In the genomic region with DNA sequence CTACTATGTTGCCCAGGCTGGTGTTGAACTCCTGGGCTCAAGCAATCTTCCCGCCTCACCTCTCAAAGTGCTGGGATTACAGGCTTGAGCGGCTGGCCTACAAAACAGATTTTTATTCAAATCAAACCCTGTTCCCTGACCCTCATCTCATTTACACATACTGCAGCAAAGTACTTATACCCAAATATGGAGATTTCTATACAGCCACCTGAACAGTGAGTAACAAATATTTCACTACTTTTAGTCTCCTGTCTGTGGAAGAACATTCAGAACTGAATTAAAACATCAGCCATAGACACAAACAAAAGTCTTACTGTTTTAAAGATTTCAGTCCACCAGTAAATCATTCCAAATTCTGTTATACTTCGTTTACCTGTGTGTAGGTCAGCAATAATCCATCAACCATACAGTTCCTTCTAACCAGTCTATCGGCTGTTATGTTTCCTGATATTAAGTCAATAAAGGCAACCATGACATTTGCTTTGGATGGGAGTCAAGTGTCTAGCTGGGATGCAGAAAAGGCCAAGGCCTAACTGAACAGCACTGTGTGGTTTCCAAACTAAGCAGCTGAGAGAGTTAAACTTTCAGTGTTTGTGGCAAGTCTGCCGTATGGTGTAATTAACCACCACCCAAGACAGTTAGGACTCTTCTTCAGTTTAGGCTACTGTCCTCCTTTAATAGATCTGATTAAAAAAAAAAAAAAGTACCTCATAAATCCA, we compare ENCODE assay signal across 10 cellular contexts. TPM values are rescaled to one million over a fixed set of nuclear protein-coding genes. Genes with fewer than 3 reads are reported as not detected.
DNase-seq lines count a peak whose midpoint lies in the region; ATAC-seq and TF ChIP-seq lines count a peak whose summit lies in the region.
"Had no signal": no experiment of that assay in that cellular context is flagged by ENCODE, and none has a peak within 500 bp of the region (broad histone marks: within the 10 kb centered on the region; RNA-seq: fewer than 3 reads in every experiment).

No MANE protein-coding gene starts in this region.

- H3K27ac ChIP-seq in CD4-positive, CD25-positive, alpha-beta regulatory T cell (ENCODE audit: insufficient read depth, low read length, poor library complexity, severe bottlenecking), result no peak overlapping the region
- no peak overlapping the region for H3K27ac ChIP-seq in HEK293 (ENCODE audit: extremely low read depth, low read depth, low read length)
- 0 out of 2 replicates have a peak overlapping the region, but pooled peaks have one; percentile 7 for H3K27ac ChIP-seq in PC-9

- H2AFZ ChIP-seq in PC-9, result no peak overlapping the region

- H3K36me3 ChIP-seq in CD4-positive, CD25-positive, alpha-beta regulatory T cell (ENCODE audit: control insufficient read depth, insufficient read depth, low read length), result no peaks in the 10 kb centered on the region
- H3K36me3 ChIP-seq in HEK293 (ENCODE audit: control insufficient read depth in 2 of 2, insufficient read depth in 1 of 2, low read length in 2 of 2) (no peaks in the 10 kb centered on the region), PC-9 (ENCODE audit: low read depth) (no peaks in the 10 kb centered on the region)

- no peaks in the 10 kb centered on the region for H3K27me3 ChIP-seq in CD4-positive, CD25-positive, alpha-beta regulatory T cell (ENCODE audit: control insufficient read depth, insufficient read depth, low read length)
- H3K27me3 ChIP-seq in PC-9 (ENCODE audit: insufficient read depth, low read depth), result no peaks in the 10 kb centered on the region

- POLR2A ChIA-PET in HEK293 (lab: Yijun Ruan, JAX) (no interaction called here), PC-9 (lab: Charles Lee; ENCODE audit: unreplicated experiment) (no interaction called here)

- intact Hi-C loops in PC-9 (cut with micrococcal nuclease; ENCODE audit: unreplicated experiment), result no loop called here
- intact Hi-C loops in posterior vena cava (cut with DNase I), result no loop called here

- H3K4me3 Mint-ChIP-seq in CD4-positive, CD25-positive, alpha-beta regulatory T cell, result peak overlapping the region in 3 of 4 donors; percentile 2 to 34 (median 28)

- TF ChIP-seq CTCF in HEK293 (tag by site-specific recombination; IDR thresholded peaks at IDR 0.05), result no peak
- no peak for TF ChIP-seq CTCF in PC-9 (conservative IDR thresholded peaks at IDR 0.05)

- no peaks in the 10 kb centered on the region for H3K9me2 ChIP-seq in PC-9 (ENCODE audit: insufficient read depth)

- DNase-seq in CD4-positive, CD25-positive, alpha-beta regulatory T cell, result no peak
- DNase-seq in PC-9, result no peak
- DNase-seq in left lobe of liver (ENCODE audit: low spot score), result no peak
- DNase-seq in central memory CD4-positive, alpha-beta T cell, result no peak
- no peak for DNase-seq in posterior vena cava (ENCODE audit: low spot score)
- DNase-seq: NCI-H1436 treated with DMSO at 0.1 percent for 48 hours had no signal

- peak overlapping the region; percentile 66 to 99 (median 73) for H3K27ac Mint-ChIP-seq in CD4-positive, CD25-positive, alpha-beta regulatory T cell

- no peak overlapping the region for H3K4me3 ChIP-seq in CD4-positive, CD25-positive, alpha-beta regulatory T cell (ENCODE audit: low read depth, low read length)
- no peak overlapping the region for H3K4me3 ChIP-seq in HEK293 (ENCODE audit: low read depth, low read length)
- no peak overlapping the region for H3K4me3 ChIP-seq in PC-9

- CTCF ChIA-PET in HEK293 (lab: Yijun Ruan, JAX) (no interaction called here), PC-9 (lab: Charles Lee) (no interaction called here)

- H3K36me3 Mint-ChIP-seq in CD4-positive, CD25-positive, alpha-beta regulatory T cell, result peaks cover 12% of the 10 kb centered on the region

- H3K27me3 Mint-ChIP-seq in CD4-positive, CD25-positive, alpha-beta regulatory T cell, result no peaks in the 10 kb centered on the region

- peaks cover 65% of the 10 kb centered on the region for H3K79me2 ChIP-seq in PC-9 (ENCODE audit: low read depth)

- no peaks in the 10 kb centered on the region for H3K9me3 ChIP-seq in CD4-positive, CD25-positive, alpha-beta regulatory T cell (ENCODE audit: control insufficient read depth in 2 of 2, low read length in 2 of 2)
- H3K9me3 ChIP-seq in HEK293 (ENCODE audit: control insufficient read depth, insufficient read depth, low read depth, low read length), result no peaks in the 10 kb centered on the region
- H3K9me3 ChIP-seq in PC-9 (ENCODE audit: insufficient read depth, low read depth), result no peaks in the 10 kb centered on the region

- no peak for ATAC-seq in CD4-positive, CD25-positive, alpha-beta regulatory T cell (ENCODE audit: low read depth in 2 of 2)
- peak; percentile 69 for ATAC-seq in left lobe of liver
- no peak for ATAC-seq in GM19328 (IDR thresholded peaks at IDR 0.05; ENCODE audit: unreplicated experiment)
- no peak for ATAC-seq in HG03460 (IDR thresholded peaks at IDR 0.05; ENCODE audit: unreplicated experiment)
- ATAC-seq: HCT116 had no signal

- no TSS peak for BruUV-seq in PC-9 (replicated peaks; lab: Mats Ljungman, UMichigan)

- no peak overlapping the region for H3K4me2 ChIP-seq in PC-9

- H3K9me3 Mint-ChIP-seq in CD4-positive, CD25-positive, alpha-beta regulatory T cell, result no peaks in the 10 kb centered on the region

- peaks cover 42% of the 10 kb centered on the region for H3K4me1 ChIP-seq in CD4-positive, CD25-positive, alpha-beta regulatory T cell (ENCODE audit: control insufficient read depth, insufficient read depth, low read length, poor library complexity, severe bottlenecking)
- H3K4me1 ChIP-seq in HEK293 (ENCODE audit: control insufficient read depth, insufficient read depth, low read length) (0 out of 2 replicates have a peak, but pooled peaks cover 3% of the 10 kb centered on the region), PC-9 (replicated peaks; ENCODE audit: insufficient read depth) (peaks cover 48% of the 10 kb centered on the region)

- peaks cover 28% of the 10 kb centered on the region; the same call in 1 of the 2 replicates for H3F3A ChIP-seq in PC-9 (ENCODE audit: insufficient read depth, low read depth)

- H3K4me1 Mint-ChIP-seq in CD4-positive, CD25-positive, alpha-beta regulatory T cell, result peaks cover 29 to 76% (median 41%) of the 10 kb centered on the region in 4 donors

- H4K20me1 ChIP-seq in PC-9 (ENCODE audit: insufficient read depth), result no peaks in the 10 kb centered on the region; the same call in 1 of the 2 replicates

TF ChIP-seq in HEK293, 187 proteins besides CTCF, POLR2A, EP300 and RAD21:
- 0 out of 2 replicates have a peak, but pooled peaks have one; percentile 5 for TF ChIP-seq ZNF121 (tag by site-specific recombination; IDR thresholded peaks at IDR 0.05)
- TF ChIP-seq ZNF433 (tag by site-specific recombination; IDR thresholded peaks at IDR 0.05; ENCODE audit: low read depth), result no peak
- TF ChIP-seq, protein P1, sequence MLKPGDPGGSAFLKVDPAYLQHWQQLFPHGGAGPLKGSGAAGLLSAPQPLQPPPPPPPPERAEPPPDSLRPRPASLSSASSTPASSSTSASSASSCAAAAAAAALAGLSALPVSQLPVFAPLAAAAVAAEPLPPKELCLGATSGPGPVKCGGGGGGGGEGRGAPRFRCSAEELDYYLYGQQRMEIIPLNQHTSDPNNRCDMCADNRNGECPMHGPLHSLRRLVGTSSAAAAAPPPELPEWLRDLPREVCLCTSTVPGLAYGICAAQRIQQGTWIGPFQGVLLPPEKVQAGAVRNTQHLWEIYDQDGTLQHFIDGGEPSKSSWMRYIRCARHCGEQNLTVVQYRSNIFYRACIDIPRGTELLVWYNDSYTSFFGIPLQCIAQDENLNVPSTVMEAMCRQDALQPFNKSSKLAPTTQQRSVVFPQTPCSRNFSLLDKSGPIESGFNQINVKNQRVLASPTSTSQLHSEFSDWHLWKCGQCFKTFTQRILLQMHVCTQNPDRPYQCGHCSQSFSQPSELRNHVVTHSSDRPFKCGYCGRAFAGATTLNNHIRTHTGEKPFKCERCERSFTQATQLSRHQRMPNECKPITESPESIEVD (tag by site-specific recombination; IDR thresholded peaks at IDR 0.05), result no peak
- TF ChIP-seq ZBTB1 (tag by site-specific recombination; IDR thresholded peaks at IDR 0.05), result no peak

RNA-seq across cellular contexts. Expression of a gene that starts 22.3 kb away (rescaled TPM):
- 96.7 TPM for total RNA-seq in CD4-positive, CD25-positive, alpha-beta regulatory T cell
- polyA plus RNA-seq in CD4-positive, CD25-positive, alpha-beta regulatory T cell, result 10 to 100 TPM; 30.2 to 39.3 (median 35.1) TPM
- total RNA-seq in PC-9 (2021) (9.2 and 11.7 TPM in 2 replicates), left lobe of liver (30.9 TPM), posterior vena cava (10 to 100 TPM; 17.2 to 18.6 TPM)
